Comparison of ENCODE assay signal across 16 cellular contexts in genomic region chr15:96073908-96074307, GRCh38.
DNase-seq lines count a peak whose midpoint lies in the region; ATAC-seq and TF ChIP-seq lines count a peak whose summit lies in the region.
"Had no signal": no experiment of that assay in that cellular context is flagged by ENCODE, and none has a peak within 500 bp of the region (broad histone marks: within the 10 kb centered on the region; RNA-seq: fewer than 3 reads in every experiment).

No MANE protein-coding gene starts in this region.

- H3K18ac ChIP-seq in H9 (ENCODE audit: insufficient read length, low read depth, low read length): no peak overlapping the region

- intact Hi-C loops in HCT116 (cut with micrococcal nuclease) (no loop called here), heart left ventricle (cut with DNase I) (loop anchor here in 1 of 10 donors (10.0 kb wide), 1 partner anchor 61 kb away; no protein-coding TSS in a partner anchor)

- H3K4me2 ChIP-seq in H9 (ENCODE audit: insufficient read depth, insufficient read length, low read length): no peak overlapping the region
- H3K4me2 ChIP-seq in HCT116 (ENCODE audit: low read length): no peak overlapping the region

- no peak for TF ChIP-seq RAD21 in HCT116 (IDR thresholded peaks at IDR 0.05; ENCODE audit: low read depth)

- no peak for TF ChIP-seq POLR2A in HCT116 (IDR thresholded peaks at IDR 0.05; ENCODE audit: borderline replicate concordance, extremely low read depth, insufficient read depth, insufficient read length)
- TF ChIP-seq POLR2A in heart left ventricle (IDR thresholded peaks at IDR 0.05): no peak

- no peak overlapping the region for H2AFZ ChIP-seq in H9 (ENCODE audit: low read length)
- H2AFZ ChIP-seq in HCT116 (ENCODE audit: low read depth, low read length, poor library complexity, severe bottlenecking): no peak overlapping the region
- H2AFZ ChIP-seq: GM23248 had no signal

- H3K9me3 ChIP-seq in H9 (ENCODE audit: control insufficient read depth, low read depth, low read length) (no peaks in the 10 kb centered on the region), HCT116 (ENCODE audit: control insufficient read depth in 1 of 2, insufficient read depth in 1 of 2, low read depth in 1 of 2, low read length in 2 of 2) (no peaks in the 10 kb centered on the region), endodermal cell (ENCODE audit: control insufficient read depth, low read length) (no peaks in the 10 kb centered on the region), heart left ventricle (no peaks in the 10 kb centered on the region)

- H3K36me3 Mint-ChIP-seq in H9 (ENCODE audit: insufficient read depth in 1 of 3, low read depth in 3 of 3): no peaks in the 10 kb centered on the region
- no peaks in the 10 kb centered on the region for H3K36me3 Mint-ChIP-seq in endodermal cell (ENCODE audit: low read depth)
- H3K36me3 Mint-ChIP-seq: CD4-positive, alpha-beta memory T cell had no signal

- CTCF ChIA-PET in HCT116 (lab: Charles Lee): no interaction called here

- H3K4ac ChIP-seq in H9 (ENCODE audit: low read depth, low read length): no peak overlapping the region

- H4K20me1 ChIP-seq in H9 (ENCODE audit: control insufficient read depth, insufficient read depth, insufficient read length): no peaks in the 10 kb centered on the region
- H4K20me1 ChIP-seq in HCT116 (ENCODE audit: insufficient read depth): no peaks in the 10 kb centered on the region

- H2BK5ac ChIP-seq in H9 (ENCODE audit: insufficient read length, low read length): no peak overlapping the region

- no peak overlapping the region for H2AK5ac ChIP-seq in H9 (ENCODE audit: insufficient read length, low read length)

- H3K23me2 ChIP-seq in H9 (ENCODE audit: insufficient read length, low read depth, low read length, poor library complexity, severe bottlenecking): no peaks in the 10 kb centered on the region

- no peak overlapping the region for H3K4me3 ChIP-seq in HCT116 (replicated peaks in 1 of 2; ENCODE audit: low read depth in 1 of 2, low read length in 2 of 2)
- no peak overlapping the region for H3K4me3 ChIP-seq in endodermal cell (ENCODE audit: low read length)
- H3K4me3 ChIP-seq in heart left ventricle: no peak overlapping the region
- H3K4me3 ChIP-seq: GM23248 had no signal

- H2BK120ac ChIP-seq in H9 (ENCODE audit: low read depth, low read length, poor library complexity, severe bottlenecking): no peak overlapping the region

- no peaks in the 10 kb centered on the region for H3K9me2 ChIP-seq in HCT116 (ENCODE audit: insufficient read depth)

- DNase-seq in H9 (no peak), HCT116 (ENCODE audit: low read depth, low spot score) (no peak), MV-4-11 (lab: John Stamatoyannopoulos, UW) (peak; percentile 27), endodermal cell (no peak), retina (no peak), heart left ventricle (no peak), RKO (ENCODE audit: low spot score) (no peak)
- no peak for DNase-seq in activated CD4-positive, alpha-beta T cell treated with anti-CD3 and anti-CD28 coated beads, Interleukin-2, amount 50 U/mL, for 4 hours
- DNase-seq: C1 segment of cervical spinal cord; Calu3; CD4-positive, alpha-beta memory T cell; COR-L47; DND-41; GM23248; H7; HFFc6 had no signal

- H3K27ac Mint-ChIP-seq in H9 (no peak overlapping the region), endodermal cell (no peak overlapping the region)
- H3K27ac Mint-ChIP-seq: CD4-positive, alpha-beta memory T cell; HFFc6 had no signal

- H3K9ac ChIP-seq in H9 (ENCODE audit: extremely low read depth, insufficient read length, low read length) (no peak overlapping the region), HCT116 (ENCODE audit: low read length) (no peak overlapping the region), endodermal cell (ENCODE audit: extremely low read depth, low read length, poor library complexity, severe bottlenecking) (no peak overlapping the region)
- H3K9ac ChIP-seq: GM23248 had no signal

- H3K27me3 ChIP-seq in H9 (ENCODE audit: insufficient read depth, low read length): 0 out of 2 replicates have a peak, but pooled peaks cover 4% of the 10 kb centered on the region
- H3K27me3 ChIP-seq in HCT116 (ENCODE audit: insufficient read depth, low read length): no peaks in the 10 kb centered on the region
- peaks cover 14% of the 10 kb centered on the region for H3K27me3 ChIP-seq in endodermal cell (ENCODE audit: control insufficient read depth, insufficient read depth, low read length, poor library complexity, severe bottlenecking)
- H3K27me3 ChIP-seq in heart left ventricle: no peaks in the 10 kb centered on the region

- H4K91ac ChIP-seq in H9 (ENCODE audit: insufficient read length, low read depth, low read length): no peak overlapping the region

- ATAC-seq in HCT116: peak; percentile 34; the same call in 1 of the 2 replicates
- no peak for ATAC-seq in heart left ventricle

- H3K79me2 ChIP-seq in H9 (ENCODE audit: insufficient read depth, low read length) (no peaks in the 10 kb centered on the region), HCT116 (ENCODE audit: insufficient read depth, low read length) (no peaks in the 10 kb centered on the region)

- H3K4me1 Mint-ChIP-seq in H9 (no peaks in the 10 kb centered on the region), endodermal cell (peaks cover 13% of the 10 kb centered on the region)
- H3K4me1 Mint-ChIP-seq: CD4-positive, alpha-beta memory T cell had no signal

- no peak overlapping the region for H2BK12ac ChIP-seq in H9 (ENCODE audit: insufficient read length, low read depth, low read length)

- no TSS peak for BruUV-seq in HCT116 (replicated peaks; lab: Mats Ljungman, UMichigan)

- H3K23ac ChIP-seq in H9 (ENCODE audit: insufficient read length, low read depth, low read length): no peak overlapping the region

- H3T11ph ChIP-seq in H9 (ENCODE audit: low read length): no peak overlapping the region

- H3K4me1 ChIP-seq in H9 (ENCODE audit: insufficient read depth, low read length): no peaks in the 10 kb centered on the region
- H3K4me1 ChIP-seq in HCT116 (ENCODE audit: control insufficient read depth in 1 of 2, insufficient read depth in 2 of 2, low read length in 2 of 2): peaks cover 0 to 5% of the 10 kb centered on the region in 2 experiments; a peak in 1 of 4 replicates
- peaks cover 5% of the 10 kb centered on the region for H3K4me1 ChIP-seq in endodermal cell (ENCODE audit: control insufficient read depth, insufficient read depth, low read length)
- no peaks in the 10 kb centered on the region for H3K4me1 ChIP-seq in heart left ventricle

- H3K36me3 ChIP-seq in HCT116 (ENCODE audit: control insufficient read depth in 1 of 2, insufficient read depth in 2 of 2, low read length in 2 of 2) (no peaks in the 10 kb centered on the region), endodermal cell (ENCODE audit: control insufficient read depth, insufficient read depth, low read length) (no peaks in the 10 kb centered on the region), heart left ventricle (no peaks in the 10 kb centered on the region)

- no peaks in the 10 kb centered on the region for H3K79me1 ChIP-seq in H9 (ENCODE audit: insufficient read depth, low read depth, low read length, poor library complexity, severe bottlenecking)

- no peak overlapping the region for H2BK20ac ChIP-seq in H9 (ENCODE audit: low read depth, low read length, poor library complexity, severe bottlenecking)

- peak; percentile 25; the same call in 1 of the 3 replicates for TF ChIP-seq CTCF in H9 (conservative IDR thresholded peaks at IDR 0.05)
- TF ChIP-seq CTCF in HCT116 (IDR thresholded peaks at IDR 0.05 in 2 of 3, conservative IDR thresholded peaks at IDR 0.05 in 1 of 3; ENCODE audit: borderline replicate concordance in 1 of 3, insufficient read depth in 1 of 3, low read depth in 2 of 3, low read length in 2 of 3): no peak
- TF ChIP-seq CTCF in endodermal cell (conservative IDR thresholded peaks at IDR 0.05): peak; percentile 47
- TF ChIP-seq CTCF in heart left ventricle (IDR thresholded peaks at IDR 0.05): no peak

- no peak overlapping the region for H3K14ac ChIP-seq in H9 (ENCODE audit: insufficient read depth, low read length)

- H3K27ac ChIP-seq in H9 (ENCODE audit: insufficient read length, low read depth, low read length) (no peak overlapping the region), HCT116 (ENCODE audit: low read depth, low read length) (no peak overlapping the region), endodermal cell (ENCODE audit: low read depth, low read length) (no peak overlapping the region), heart left ventricle (no peak overlapping the region)
- H3K27ac ChIP-seq: GM23248 had no signal

- H3K56ac ChIP-seq in H9 (ENCODE audit: insufficient read length, low read depth, low read length): no peak overlapping the region

- RAD21 ChIA-PET in HCT116 (lab: Charles Lee; ENCODE audit: low non-redundant PET in 1 of 2, low total read pairs in 2 of 2, uncharacterized antibody in 2 of 2, unreplicated experiment in 2 of 2): no interaction called here

- H4K8ac ChIP-seq in H9 (replicated peaks; ENCODE audit: insufficient read length, low read depth, low read length): no peak overlapping the region

- H3K4me3 Mint-ChIP-seq in H9 (no peak overlapping the region), endodermal cell (no peak overlapping the region)
- H3K4me3 Mint-ChIP-seq: CD4-positive, alpha-beta memory T cell; HFFc6 had no signal

- POLR2A ChIA-PET in HCT116 (lab: Charles Lee): no interaction called here

- H3K9me3 Mint-ChIP-seq in H9 (no peaks in the 10 kb centered on the region), endodermal cell (no peaks in the 10 kb centered on the region)
- H3K9me3 Mint-ChIP-seq: HFFc6 had no signal

- no peak overlapping the region for H2BK15ac ChIP-seq in H9 (ENCODE audit: low read depth, low read length)

- no peak overlapping the region for H4K5ac ChIP-seq in H9 (ENCODE audit: insufficient read length, low read depth, low read length)

- WGBS in H9 (ENCODE audit: extremely low coverage, insufficient read length, low lambda C conversion rate): no CpG with 5 or more reads among the region's 4 CpGs
- 90 to 95% methylated on average over 3 to 4 of the region's 4 CpGs for WGBS in endodermal cell (ENCODE audit: insufficient coverage in 1 of 2, insufficient read length in 1 of 2), 2 experiments
- 92 to 94% (median 93%) methylated on average over 4 of the region's 4 CpGs for WGBS in heart left ventricle, 4 donors

- H3K27me3 Mint-ChIP-seq in H9 (ENCODE audit: low read depth) (peaks cover 49% of the 10 kb centered on the region), endodermal cell (ENCODE audit: insufficient read depth) (peaks cover 31% of the 10 kb centered on the region)
- H3K27me3 Mint-ChIP-seq: CD4-positive, alpha-beta memory T cell had no signal

TF ChIP-seq in HCT116, 20 proteins besides CTCF, POLR2A, EP300 and RAD21:
- TF ChIP-seq ATF3 (IDR thresholded peaks at IDR 0.05) (no peak), SIN3A (IDR thresholded peaks at IDR 0.05; ENCODE audit: low read depth) (no peak)

Comparison
In these comparisons a context has a peak if more than half of its experiments do, and no peak if none do; other contexts are left out.
1. CTCF ChIP-seq: peak in H9 (single experiment) and endodermal cell (single experiment); none in HCT116 (0 of 3) and heart left ventricle (0 of 12).